ENCODE assay signal across 9 cellular contexts in the genomic region with DNA sequence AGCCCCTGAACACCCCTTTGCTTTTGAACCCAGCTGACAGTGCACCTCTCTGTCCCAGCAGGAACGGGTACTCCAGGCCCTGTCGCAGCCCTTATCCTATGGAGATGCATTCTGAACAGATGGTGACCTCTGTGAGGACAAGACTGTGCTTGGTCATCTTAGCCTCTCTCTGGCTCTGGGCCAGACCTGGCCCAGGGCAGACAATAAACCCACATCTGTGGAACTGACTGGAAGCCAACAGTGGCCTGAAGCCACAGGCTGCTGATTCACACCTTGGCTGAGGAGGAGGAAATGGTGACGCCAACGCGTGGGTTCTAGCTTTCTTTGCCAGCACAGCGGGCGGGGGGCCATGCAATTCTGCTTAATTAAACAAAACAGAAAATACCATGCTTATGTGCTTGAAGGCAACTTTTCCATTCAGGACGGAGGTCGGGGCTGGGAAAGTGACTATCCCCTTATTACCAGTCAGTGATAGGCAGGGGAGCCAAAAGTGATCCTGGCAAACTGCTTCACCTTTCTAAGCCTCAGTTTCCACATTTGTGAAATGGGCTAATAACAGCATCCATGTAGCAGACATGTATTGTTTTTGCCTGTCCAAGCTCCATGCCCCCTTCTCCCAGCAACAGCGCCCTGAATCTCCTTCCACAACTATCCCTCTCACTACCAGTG. TPM values are rescaled to one million over a fixed set of nuclear protein-coding genes. Genes with fewer than 3 reads are reported as not detected.
DNase-seq lines count a peak whose midpoint lies in the region; ATAC-seq and TF ChIP-seq lines count a peak whose summit lies in the region.
"Had no signal": no experiment of that assay in that cellular context is flagged by ENCODE, and none has a peak within 500 bp of the region (broad histone marks: within the 10 kb centered on the region; RNA-seq: fewer than 3 reads in every experiment).

No MANE protein-coding gene starts in this region.

- CTCF ChIA-PET in Panc1 (lab: Charles Lee) = no interaction called here

- DNase-seq in GDM1 (lab: John Stamatoyannopoulos, UW) (peak; percentile 61), Panc1 (ENCODE audit: low read depth, low spot score) (no peak), body of pancreas (peak; percentile 77 to 91 (median 86)), left lobe of liver (ENCODE audit: low spot score) (no peak), NCI-H2081 treated with DMSO at 0.1 percent for 48 hours (lab: John Stamatoyannopoulos, UW) (no peak)
- DNase-seq in stimulated activated CD8-positive, alpha-beta memory T cell treated with anti-CD3 and anti-CD28 coated beads, Interleukin-15, amount 100 ng/mL, for 4 hours (ENCODE audit: low read depth in 2 of 2) = peak; percentile 14 to 34

- intact Hi-C loops in Panc1 (cut with micrococcal nuclease; ENCODE audit: unreplicated experiment) (no loop called here), body of pancreas (cut with DNase I) (no loop called here)

- H3K4me1 ChIP-seq in Panc1 (ENCODE audit: control insufficient read depth, insufficient read depth, low read length) = peaks cover 45% of the 10 kb centered on the region
- H3K4me1 ChIP-seq in body of pancreas = peaks cover 41% of the 10 kb centered on the region

- peak overlapping the region; percentile 66 for H3K27ac ChIP-seq in Panc1 (ENCODE audit: low read length)
- H3K27ac ChIP-seq in body of pancreas = peak overlapping the region; percentile 30 to 70 (median 54)
- H3K27ac ChIP-seq: KMS-11 had no signal

- H3K9me3 ChIP-seq in Panc1 (ENCODE audit: control insufficient read depth, insufficient read depth, low read depth, low read length) = no peaks in the 10 kb centered on the region
- H3K9me3 ChIP-seq in body of pancreas = no peaks in the 10 kb centered on the region

- no peaks in the 10 kb centered on the region for H3K27me3 ChIP-seq in Panc1 (ENCODE audit: control insufficient read depth, insufficient read depth, low read length)
- no peaks in the 10 kb centered on the region for H3K27me3 ChIP-seq in body of pancreas

- TF ChIP-seq POLR2A in body of pancreas (IDR thresholded peaks at IDR 0.05) = no peak

- no peak overlapping the region for H3K4me3 ChIP-seq in Panc1 (ENCODE audit: low read depth in 2 of 2, low read length in 2 of 2)
- no peak overlapping the region for H3K4me3 ChIP-seq in body of pancreas

- in situ Hi-C loops in Panc1 (cut with HindIII; ENCODE audit: low pct_unique_long_range_greater_than_20kb, low sequenced_read_pairs) = no loop called here

- TF ChIP-seq CTCF in Panc1 (IDR thresholded peaks at IDR 0.05) (no peak), body of pancreas (IDR thresholded peaks at IDR 0.05) (no peak)

- no TSS peak for BruUV-seq in Panc1 (replicated peaks; lab: Mats Ljungman, UMichigan)

- POLR2A ChIA-PET in Panc1 (lab: Charles Lee) = no interaction called here

- no peaks in the 10 kb centered on the region for H3K36me3 ChIP-seq in Panc1 (ENCODE audit: control insufficient read depth, insufficient read depth, low read length)
- no peaks in the 10 kb centered on the region for H3K36me3 ChIP-seq in body of pancreas (replicated peaks in 1 of 2; ENCODE audit: insufficient read depth in 1 of 2, low read depth in 2 of 2)

- ATAC-seq in Panc1 = peak; percentile 75
- peak; percentile 85 for ATAC-seq in body of pancreas
- peak; percentile 46 for ATAC-seq in left lobe of liver
- ATAC-seq in HG02763 (IDR thresholded peaks at IDR 0.05; ENCODE audit: unreplicated experiment) = no peak
- ATAC-seq in HG03378 (IDR thresholded peaks at IDR 0.05; ENCODE audit: unreplicated experiment) = no peak

- WGBS in body of pancreas, 2 donors = 29 to 35% methylated on average over 10 of the region's 10 CpGs

RNA-seq across cellular contexts. Expression of a gene that starts 10.8 kb away (rescaled TPM):
- total RNA-seq in Panc1 (2021; ENCODE audit: unreplicated experiment) (39.7 TPM), body of pancreas (10 to 100 TPM in 1 of 2 donors, 1 to 10 TPM in 1; 9.9 to 16.9 TPM), left lobe of liver (3.8 TPM)
- 45.0 TPM for polyA plus RNA-seq in Panc1 (2012; ENCODE audit: insufficient read length)

Comparison
In these comparisons a context has a peak if more than half of its experiments do, and no peak if none do; other contexts are left out.
1. DNase-seq: peak in GDM1 (single experiment), body of pancreas (4 of 4) and stimulated activated CD8-positive, alpha-beta memory T cell treated with anti-CD3 and anti-CD28 coated beads, Interleukin-15, amount 100 ng/mL, for 4 hours (2 of 2); none in Panc1 (single experiment), left lobe of liver (single experiment) and NCI-H2081 treated with DMSO at 0.1 percent for 48 hours (single experiment).
2. ATAC-seq: peak in Panc1 (single experiment), body of pancreas (single experiment) and left lobe of liver (single experiment); none in HG02763 (single experiment) and HG03378 (single experiment).